1 cellular context compared by ENCODE assay signal in genomic region chr6:21003780-21004541, GRCh38.
TF ChIP-seq lines count a peak whose summit lies in the region.

No MANE protein-coding gene starts in this region.

TF ChIP-seq in HepG2, 621 proteins besides CTCF, POLR2A, EP300 and RAD21 (continued from another document and continues in another):
- TF ChIP-seq ZBTB10 (CRISPR knock-in tag; IDR thresholded peaks at IDR 0.05; ENCODE audit: borderline replicate concordance): no peak
- no peak for TF ChIP-seq HNF1B (CRISPR knock-in tag; IDR thresholded peaks at IDR 0.05)
- TF ChIP-seq SNAPC4 (CRISPR knock-in tag; IDR thresholded peaks at IDR 0.05): no peak
- TF ChIP-seq ZNF782 (CRISPR knock-in tag; IDR thresholded peaks at IDR 0.05; ENCODE audit: borderline replicate concordance): no peak
- TF ChIP-seq, protein P1, sequence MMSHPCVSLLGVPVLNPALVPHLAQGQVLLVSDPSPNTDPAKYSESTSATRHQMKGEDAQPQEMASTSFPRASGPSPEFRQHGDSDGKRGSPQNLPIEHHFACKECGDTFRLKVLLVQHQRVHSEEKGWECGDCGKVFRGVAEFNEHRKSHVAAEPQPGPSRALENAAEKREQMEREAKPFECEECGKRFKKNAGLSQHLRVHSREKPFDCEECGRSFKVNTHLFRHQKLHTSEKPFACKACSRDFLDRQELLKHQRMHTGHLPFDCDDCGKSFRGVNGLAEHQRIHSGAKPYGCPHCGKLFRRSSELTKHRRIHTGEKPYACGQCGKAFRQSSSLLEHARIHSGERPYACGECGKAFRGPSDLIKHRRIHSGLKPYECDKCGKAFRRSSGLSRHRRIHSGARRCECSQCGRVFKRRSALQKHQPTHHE (CRISPR knock-in tag; IDR thresholded peaks at IDR 0.05; ENCODE audit: borderline replicate concordance): no peak; the same call in 1 of the 2 replicates
- no peak for TF ChIP-seq RNF2 (conservative IDR thresholded peaks at IDR 0.05; ENCODE audit: low read depth)
- TF ChIP-seq ZNF724P (CRISPR knock-in tag; IDR thresholded peaks at IDR 0.05; ENCODE audit: borderline replicate concordance): no peak
- 0 out of 2 replicates have a peak, but pooled peaks have one; percentile 53 for TF ChIP-seq ARID2 (CRISPR knock-in tag; IDR thresholded peaks at IDR 0.05; ENCODE audit: borderline replicate concordance)
- TF ChIP-seq BHLHE40 (IDR thresholded peaks at IDR 0.05; ENCODE audit: low read length): peak; percentile 34; the same call in 1 of the 2 replicates
- peak; percentile 61; the same call in 1 of the 2 replicates for TF ChIP-seq ZNF614 (CRISPR knock-in tag; IDR thresholded peaks at IDR 0.05; ENCODE audit: borderline replicate concordance)
- TF ChIP-seq ZHX1 (CRISPR knock-in tag; IDR thresholded peaks at IDR 0.05; ENCODE audit: low read depth): no peak
- no peak for TF ChIP-seq MTF1 (CRISPR knock-in tag; IDR thresholded peaks at IDR 0.05)
- TF ChIP-seq, protein P2, sequence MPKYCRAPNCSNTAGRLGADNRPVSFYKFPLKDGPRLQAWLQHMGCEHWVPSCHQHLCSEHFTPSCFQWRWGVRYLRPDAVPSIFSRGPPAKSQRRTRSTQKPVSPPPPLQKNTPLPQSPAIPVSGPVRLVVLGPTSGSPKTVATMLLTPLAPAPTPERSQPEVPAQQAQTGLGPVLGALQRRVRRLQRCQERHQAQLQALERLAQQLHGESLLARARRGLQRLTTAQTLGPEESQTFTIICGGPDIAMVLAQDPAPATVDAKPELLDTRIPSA (CRISPR knock-in tag; IDR thresholded peaks at IDR 0.05; ENCODE audit: borderline replicate concordance): no peak
- no peak for TF ChIP-seq CBX5 (CRISPR knock-in tag; IDR thresholded peaks at IDR 0.05; ENCODE audit: borderline replicate concordance)
- TF ChIP-seq, protein P3, sequence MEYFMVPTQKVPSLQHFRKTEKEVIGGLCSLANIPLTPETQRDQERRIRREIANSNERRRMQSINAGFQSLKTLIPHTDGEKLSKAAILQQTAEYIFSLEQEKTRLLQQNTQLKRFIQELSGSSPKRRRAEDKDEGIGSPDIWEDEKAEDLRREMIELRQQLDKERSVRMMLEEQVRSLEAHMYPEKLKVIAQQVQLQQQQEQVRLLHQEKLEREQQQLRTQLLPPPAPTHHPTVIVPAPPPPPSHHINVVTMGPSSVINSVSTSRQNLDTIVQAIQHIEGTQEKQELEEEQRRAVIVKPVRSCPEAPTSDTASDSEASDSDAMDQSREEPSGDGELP (IDR thresholded peaks at IDR 0.05; ENCODE audit: borderline replicate concordance, low read depth): peak; percentile 23; the same call in 1 of the 2 replicates
- no peak for TF ChIP-seq ZNF850 (CRISPR knock-in tag; conservative IDR thresholded peaks at IDR 0.05)
- peak; percentile 93 for TF ChIP-seq MED1 (CRISPR knock-in tag; IDR thresholded peaks at IDR 0.05)
- peak; percentile 62; the same call in 1 of the 2 replicates for TF ChIP-seq ZNF644 (CRISPR knock-in tag; IDR thresholded peaks at IDR 0.05; ENCODE audit: low read depth)
- TF ChIP-seq TP53 (CRISPR knock-in tag; conservative IDR thresholded peaks at IDR 0.05): no peak
- no peak for TF ChIP-seq ZNF652 (CRISPR knock-in tag; IDR thresholded peaks at IDR 0.05; ENCODE audit: borderline replicate concordance, low read depth)
- no peak for TF ChIP-seq ZFP36L1 (CRISPR knock-in tag; IDR thresholded peaks at IDR 0.05)
- TF ChIP-seq, protein P4, sequence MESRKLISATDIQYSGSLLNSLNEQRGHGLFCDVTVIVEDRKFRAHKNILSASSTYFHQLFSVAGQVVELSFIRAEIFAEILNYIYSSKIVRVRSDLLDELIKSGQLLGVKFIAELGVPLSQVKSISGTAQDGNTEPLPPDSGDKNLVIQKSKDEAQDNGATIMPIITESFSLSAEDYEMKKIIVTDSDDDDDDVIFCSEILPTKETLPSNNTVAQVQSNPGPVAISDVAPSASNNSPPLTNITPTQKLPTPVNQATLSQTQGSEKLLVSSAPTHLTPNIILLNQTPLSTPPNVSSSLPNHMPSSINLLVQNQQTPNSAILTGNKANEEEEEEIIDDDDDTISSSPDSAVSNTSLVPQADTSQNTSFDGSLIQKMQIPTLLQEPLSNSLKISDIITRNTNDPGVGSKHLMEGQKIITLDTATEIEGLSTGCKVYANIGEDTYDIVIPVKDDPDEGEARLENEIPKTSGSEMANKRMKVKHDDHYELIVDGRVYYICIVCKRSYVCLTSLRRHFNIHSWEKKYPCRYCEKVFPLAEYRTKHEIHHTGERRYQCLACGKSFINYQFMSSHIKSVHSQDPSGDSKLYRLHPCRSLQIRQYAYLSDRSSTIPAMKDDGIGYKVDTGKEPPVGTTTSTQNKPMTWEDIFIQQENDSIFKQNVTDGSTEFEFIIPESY (CRISPR knock-in tag; IDR thresholded peaks at IDR 0.05): no peak
- peak; percentile 89 for TF ChIP-seq FOSL2 (CRISPR knock-in tag; IDR thresholded peaks at IDR 0.05)
- TF ChIP-seq MAF1 (CRISPR knock-in tag; IDR thresholded peaks at IDR 0.05; ENCODE audit: borderline replicate concordance): no peak
- no peak for TF ChIP-seq ZKSCAN1 (IDR thresholded peaks at IDR 0.05; ENCODE audit: low read length)
- TF ChIP-seq HNF4A (CRISPR knock-in tag; IDR thresholded peaks at IDR 0.05): peak; percentile 54; the same call in 1 of the 2 replicates
- TF ChIP-seq NFE2L1 (CRISPR knock-in tag; IDR thresholded peaks at IDR 0.05; ENCODE audit: borderline replicate concordance): no peak
- no peak for TF ChIP-seq ZNF513 (CRISPR knock-in tag; conservative IDR thresholded peaks at IDR 0.05)
- TF ChIP-seq HOXD1 (CRISPR knock-in tag; IDR thresholded peaks at IDR 0.05): peak; percentile 54; the same call in 1 of the 2 replicates
- TF ChIP-seq JUND (CRISPR knock-in tag; IDR thresholded peaks at IDR 0.05): peak; percentile 91
- no peak for TF ChIP-seq ZNF776 (CRISPR knock-in tag; IDR thresholded peaks at IDR 0.05)
- TF ChIP-seq TCF12 (IDR thresholded peaks at IDR 0.05): no peak
- TF ChIP-seq TCF12 (CRISPR knock-in tag; IDR thresholded peaks at IDR 0.05): peak; percentile 88; the same call in 1 of the 2 replicates
- peak; percentile 11; the same call in 1 of the 2 replicates for TF ChIP-seq HNF4G (IDR thresholded peaks at IDR 0.05; ENCODE audit: borderline replicate concordance, low read depth, low read length)
- TF ChIP-seq HNF4G (CRISPR knock-in tag; IDR thresholded peaks at IDR 0.05; ENCODE audit: borderline replicate concordance, low read depth): no peak
- no peak for TF ChIP-seq ZNF430 (CRISPR knock-in tag; IDR thresholded peaks at IDR 0.05)
- no peak for TF ChIP-seq SATB2 (CRISPR knock-in tag; IDR thresholded peaks at IDR 0.05)
- TF ChIP-seq HOXA5 (CRISPR knock-in tag; IDR thresholded peaks at IDR 0.05): no peak; the same call in 1 of the 2 replicates
- TF ChIP-seq THAP7 (CRISPR knock-in tag; IDR thresholded peaks at IDR 0.05): no peak
- TF ChIP-seq ZNF75D (CRISPR knock-in tag; IDR thresholded peaks at IDR 0.05; ENCODE audit: borderline replicate concordance): no peak
- no peak for TF ChIP-seq RFXAP (CRISPR knock-in tag; IDR thresholded peaks at IDR 0.05; ENCODE audit: borderline replicate concordance)
- TF ChIP-seq ZNF572 (CRISPR knock-in tag; IDR thresholded peaks at IDR 0.05): no peak
- no peak for TF ChIP-seq ATF5 (CRISPR knock-in tag; IDR thresholded peaks at IDR 0.05; ENCODE audit: low read depth)
